Comparison of ENCODE assay signal across 1 cellular context in the genomic region with DNA sequence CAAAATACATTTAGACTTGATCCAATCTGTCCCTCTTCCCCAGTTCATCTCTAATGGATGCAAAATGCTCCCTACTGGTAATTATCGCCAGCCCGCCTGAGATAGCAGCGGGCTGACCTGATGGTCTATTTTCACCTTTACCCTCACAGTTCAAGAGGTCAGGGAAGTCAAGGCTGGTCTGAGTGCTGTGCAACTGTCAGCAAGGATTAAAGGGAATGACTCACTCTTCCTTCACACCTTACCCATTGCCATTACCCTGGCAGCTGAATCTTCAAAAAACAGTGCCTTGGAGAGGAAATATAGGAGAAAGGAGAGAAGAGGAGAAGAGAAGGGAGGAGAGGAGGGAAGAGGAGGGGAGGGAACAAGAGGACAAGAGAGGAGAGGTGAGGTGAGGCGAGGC.
TF ChIP-seq lines count a peak whose summit lies in the region.

No MANE protein-coding gene starts in this region.

TF ChIP-seq in GM12891, 5 proteins besides CTCF, POLR2A, EP300 and RAD21:
- TF ChIP-seq POLR2AphosphoS5 (IDR thresholded peaks at IDR 0.05; ENCODE audit: low read depth, low read length) (no peak), POU2F2 (IDR thresholded peaks at IDR 0.05; ENCODE audit: low read depth, low read length) (no peak), PAX5 (IDR thresholded peaks at IDR 0.05; ENCODE audit: insufficient read depth, low read length, severe bottlenecking) (no peak), SPI1 (IDR thresholded peaks at IDR 0.05; ENCODE audit: low read depth, low read length) (no peak), TAF1 (IDR thresholded peaks at IDR 0.05; ENCODE audit: low read depth, low read length) (no peak)
